In genomic region chr1:59699227-59699847, GRCh38 we compare ENCODE assay signal across 8 cellular contexts.
DNase-seq lines count a peak whose midpoint lies in the region; ATAC-seq and TF ChIP-seq lines count a peak whose summit lies in the region.

No MANE protein-coding gene starts in this region.

- no peak overlapping the region for H3K4me2 ChIP-seq in fibroblast of lung (ENCODE audit: extremely low read depth, insufficient read depth, low read length)

- no peaks in the 10 kb centered on the region for H3K36me3 ChIP-seq in cardiac muscle cell
- H3K36me3 ChIP-seq in fibroblast of lung (ENCODE audit: control insufficient read depth, insufficient read depth, low read length), result no peaks in the 10 kb centered on the region
- H3K36me3 ChIP-seq in MG63, result no peaks in the 10 kb centered on the region

- ATAC-seq in omental fat pad (ENCODE audit: low FRiP score), result no peak

- no peaks in the 10 kb centered on the region for H4K20me1 ChIP-seq in fibroblast of lung (ENCODE audit: control insufficient read depth, extremely low read depth, insufficient read depth, low read length)

- H3K9me3 ChIP-seq in cardiac muscle cell (ENCODE audit: low read depth) (no peaks in the 10 kb centered on the region), fibroblast of lung (ENCODE audit: control insufficient read depth, insufficient read depth, low read depth, low read length) (no peaks in the 10 kb centered on the region), MG63 (no peaks in the 10 kb centered on the region)

- H3K27me3 ChIP-seq in cardiac muscle cell (no peaks in the 10 kb centered on the region), fibroblast of lung (ENCODE audit: control insufficient read depth, insufficient read depth, low read length) (no peaks in the 10 kb centered on the region), MG63 (no peaks in the 10 kb centered on the region)

- DNase-seq in cardiac muscle cell (ENCODE audit: low read depth in 1 of 2, low spot score in 1 of 2) (peak; percentile 61 to 71), cardiac septum (ENCODE audit: low spot score) (no peak), NCI-H1105 treated with DMSO at 0.1 percent for 48 hours (lab: John Stamatoyannopoulos, UW) (peak; percentile 56), SW480 (ENCODE audit: low spot score) (peak; percentile 61), fibroblast of lung (ENCODE audit: low read depth in 2 of 2) (peak; percentile 25 to 69), omental fat pad (ENCODE audit: low spot score) (no peak), MG63 (no peak)
- DNase-seq in activated effector memory CD4-positive, alpha-beta T cell treated with anti-CD3 and anti-CD28 coated beads, Interleukin-2, amount 50 U/mL, for 16 hours, result no peak

- H3K79me2 ChIP-seq in fibroblast of lung (ENCODE audit: control insufficient read depth, insufficient read depth, low read length), result no peaks in the 10 kb centered on the region

- H3K4me1 ChIP-seq in cardiac muscle cell (ENCODE audit: low read depth), result peaks cover 2% of the 10 kb centered on the region
- H3K4me1 ChIP-seq in fibroblast of lung (ENCODE audit: control insufficient read depth, extremely low read depth, insufficient read depth, low read length), result peaks cover 13% of the 10 kb centered on the region

- no peak overlapping the region for H2AFZ ChIP-seq in fibroblast of lung (ENCODE audit: low read length)

- H3K27ac ChIP-seq in cardiac muscle cell (no peak overlapping the region), fibroblast of lung (ENCODE audit: insufficient read depth, low read length) (no peak overlapping the region)

- TF ChIP-seq CTCF in cardiac muscle cell (IDR thresholded peaks at IDR 0.05; ENCODE audit: low read depth, low read length), result peak; percentile 94
- peak; percentile 90 to 98 for TF ChIP-seq CTCF in fibroblast of lung (conservative IDR thresholded peaks at IDR 0.05 in 1 of 2, IDR thresholded peaks at IDR 0.05 in 1 of 2; ENCODE audit: low read depth in 1 of 2, low read length in 2 of 2)
- peak in 2 of 3 donors; percentile 36 to 85 for TF ChIP-seq CTCF in omental fat pad (IDR thresholded peaks at IDR 0.05)

- intact Hi-C loops in cardiac septum (cut with DNase I), result loop anchor here (5.0 to 10.0 kb wide), 2 partner anchors 625 to 917 kb away; partner anchors contain the start of gene JUN

- H3K4me3 ChIP-seq in cardiac muscle cell (no peak overlapping the region), fibroblast of lung (replicated peaks in 1 of 4; ENCODE audit: control extremely low read depth in 1 of 4, insufficient read depth in 1 of 4, low read depth in 3 of 4, low read length in 4 of 4) (no peak overlapping the region), MG63 (no peak overlapping the region)

- no peak overlapping the region for H3K9ac ChIP-seq in fibroblast of lung (ENCODE audit: insufficient read depth, low read length)

Comparison
In these comparisons a context has a peak if more than half of its experiments do, and no peak if none do; other contexts are left out.
1. DNase-seq: peak in cardiac muscle cell (2 of 2), NCI-H1105 treated with DMSO at 0.1 percent for 48 hours (single experiment), SW480 (single experiment) and fibroblast of lung (2 of 2); none in cardiac septum (single experiment), omental fat pad (single experiment), activated effector memory CD4-positive, alpha-beta T cell treated with anti-CD3 and anti-CD28 coated beads, Interleukin-2, amount 50 U/mL, for 16 hours (single experiment) and MG63 (single experiment).
2. Peak in every context shown above with its lines, with median percentiles within 50 percentile points of each other: CTCF ChIP-seq.